In the genomic region with DNA sequence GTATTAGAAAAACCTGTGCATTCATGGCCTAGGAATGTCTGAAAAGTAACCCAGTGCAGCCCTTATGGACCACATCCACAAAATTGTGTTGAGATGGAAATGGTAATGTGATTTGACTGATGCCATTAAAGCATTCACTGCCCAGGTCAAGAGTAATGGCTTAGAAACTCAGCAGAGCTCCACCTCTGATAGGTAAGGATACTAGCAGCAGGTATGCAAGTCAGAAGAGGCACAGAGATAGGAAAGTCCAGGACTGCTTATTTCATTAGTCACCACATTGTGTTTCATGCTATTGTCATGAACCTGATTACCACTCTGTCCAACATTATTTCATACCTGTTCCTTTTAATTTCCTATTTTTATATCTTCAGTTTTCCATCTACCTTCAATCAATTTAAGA, we compare ENCODE assay signal across 23 cellular contexts.
"Had no signal": no experiment of that assay in that cellular context is flagged by ENCODE, and none has a peak within 500 bp of the region (broad histone marks: within the 10 kb centered on the region; RNA-seq: fewer than 3 reads in every experiment).

No MANE protein-coding gene starts in this region.

- FAIRE-seq: endothelial cell of umbilical vein, kidney had no signal

- H3K4me1 ChIP-seq: gastrocnemius medialis, left lung, psoas muscle, spleen, tibial nerve, upper lobe of right lung, uterus had no signal

- H3K9me3 ChIP-seq: gastrocnemius medialis, left lung, ovary, thoracic aorta, upper lobe of right lung, uterus had no signal

- H3K36me3 ChIP-seq: gastrocnemius medialis, left lung, ovary, spleen, thoracic aorta, tibial nerve, upper lobe of right lung, uterus had no signal

- H3K27me3 ChIP-seq: gastrocnemius medialis, left lung, ovary, spleen, tibial nerve, upper lobe of right lung, uterus had no signal

- DNase-seq: dermis blood vessel endothelial cell; effector memory CD4-positive, alpha-beta T cell; gastrocnemius medialis; head of caudate nucleus; kidney; left cardiac atrium; left lung; natural killer cell; occipital lobe; ovary; posterior cingulate gyrus; psoas muscle; right cardiac atrium; spleen; stimulated activated naive B cell treated with anti-CD40 and anti-IgM and Interleukin-4, amounts not matched to agents 10 μg/mL and 1 μg/mL and 100 μg/mL, for 72 hours; upper lobe of right lung; uterus had no signal

- H3K4me3 ChIP-seq: coronary artery, gastrocnemius medialis, left lung, ovary, psoas muscle, skin epidermis, spleen, thoracic aorta, tibial nerve, upper lobe of right lung, uterus had no signal

- H3K27me3 Mint-ChIP-seq: stimulated activated naive B cell treated with anti-CD40 and anti-IgM and Interleukin-4, amounts not matched to agents 10 μg/mL and 1 μg/mL and 100 μg/mL, for 72 hours; stimulated activated naive CD8-positive, alpha-beta T cell treated with anti-CD3 and anti-CD28 coated beads, Interleukin-15, Interleukin-2, amounts not matched to agents 100 ng/mL and 50 ng/mL, for 24 hours had no signal

- H3K27ac ChIP-seq: coronary artery, gastrocnemius medialis, left lung, ovary, psoas muscle, skin epidermis, spleen, thoracic aorta, tibial nerve, upper lobe of right lung, uterus had no signal

- H3K4me1 Mint-ChIP-seq: natural killer cell; stimulated activated naive B cell treated with anti-CD40 and anti-IgM and Interleukin-4, amounts not matched to agents 10 μg/mL and 1 μg/mL and 100 μg/mL, for 72 hours had no signal

- H3K36me3 Mint-ChIP-seq: natural killer cell; stimulated activated naive B cell treated with anti-CD40 and anti-IgM and Interleukin-4, amounts not matched to agents 10 μg/mL and 1 μg/mL and 100 μg/mL, for 72 hours had no signal

- H3K27ac Mint-ChIP-seq: natural killer cell; stimulated activated naive B cell treated with anti-CD40 and anti-IgM and Interleukin-4, amounts not matched to agents 10 μg/mL and 1 μg/mL and 100 μg/mL, for 72 hours; stimulated activated naive CD8-positive, alpha-beta T cell treated with anti-CD3 and anti-CD28 coated beads, Interleukin-15, Interleukin-2, amounts not matched to agents 100 ng/mL and 50 ng/mL, for 24 hours had no signal

- H3K4me3 Mint-ChIP-seq: natural killer cell; stimulated activated naive B cell treated with anti-CD40 and anti-IgM and Interleukin-4, amounts not matched to agents 10 μg/mL and 1 μg/mL and 100 μg/mL, for 72 hours; stimulated activated naive CD8-positive, alpha-beta T cell treated with anti-CD3 and anti-CD28 coated beads, Interleukin-15, Interleukin-2, amounts not matched to agents 100 ng/mL and 50 ng/mL, for 24 hours had no signal
